In the genomic region with DNA sequence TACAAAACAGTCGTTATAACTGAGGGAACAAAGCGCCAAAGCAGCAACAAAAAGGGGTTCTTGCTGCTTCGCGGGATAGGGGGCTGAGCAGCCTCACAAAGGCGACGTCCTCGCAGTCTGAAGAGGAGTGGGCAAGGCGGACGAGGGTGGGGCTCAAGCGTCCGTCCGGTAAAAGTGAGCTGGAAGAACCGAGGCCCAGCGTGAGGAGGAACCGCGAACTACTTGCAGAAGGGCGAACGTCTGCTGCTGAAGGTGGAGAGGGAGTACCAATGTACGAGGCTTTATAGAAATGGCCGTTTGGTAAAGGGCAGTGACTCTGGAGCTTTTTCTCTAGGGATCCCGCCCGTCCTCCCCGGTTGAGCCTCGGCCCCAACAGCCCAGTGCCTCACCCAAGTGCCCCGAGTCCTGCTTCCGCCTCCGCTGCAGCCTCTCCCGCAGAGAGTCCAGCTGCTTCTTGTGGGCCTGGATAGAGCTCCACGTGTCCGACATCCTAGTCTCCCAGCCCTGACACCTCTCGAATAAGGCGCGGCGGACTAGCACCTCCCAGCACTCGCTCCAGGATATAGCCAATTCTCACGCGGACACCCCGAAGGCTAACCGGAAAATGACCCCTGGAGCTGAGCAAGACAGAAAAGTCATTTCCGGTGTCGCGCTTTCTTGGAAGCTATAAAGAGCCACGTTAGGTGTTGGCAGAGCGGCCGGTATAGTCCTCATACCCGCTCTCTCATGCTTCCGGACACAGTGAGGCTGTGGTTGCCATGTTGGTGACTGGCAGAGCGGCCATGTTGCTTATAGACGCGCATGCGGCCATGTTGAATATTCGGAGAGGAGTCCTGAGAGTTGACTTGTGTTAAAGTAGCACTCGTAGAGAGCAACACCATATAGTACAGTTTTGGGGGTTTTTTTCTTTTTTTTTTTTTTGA, we compare ENCODE assay signal across 1 cellular context.
A peak's percentile ranks its signal among the peaks of the same experiment; 100 is the strongest.
TF ChIP-seq lines count a peak whose summit lies in the region.

A gene (minus strand): TSS at position 606 of the 923 bp plus-strand sequence. CDS start 117 bp downstream, at position 489.

TF ChIP-seq in HepG2, 621 proteins besides CTCF, POLR2A, EP300 and RAD21 (continued from another document and continues in another):
- TF ChIP-seq, protein P1, sequence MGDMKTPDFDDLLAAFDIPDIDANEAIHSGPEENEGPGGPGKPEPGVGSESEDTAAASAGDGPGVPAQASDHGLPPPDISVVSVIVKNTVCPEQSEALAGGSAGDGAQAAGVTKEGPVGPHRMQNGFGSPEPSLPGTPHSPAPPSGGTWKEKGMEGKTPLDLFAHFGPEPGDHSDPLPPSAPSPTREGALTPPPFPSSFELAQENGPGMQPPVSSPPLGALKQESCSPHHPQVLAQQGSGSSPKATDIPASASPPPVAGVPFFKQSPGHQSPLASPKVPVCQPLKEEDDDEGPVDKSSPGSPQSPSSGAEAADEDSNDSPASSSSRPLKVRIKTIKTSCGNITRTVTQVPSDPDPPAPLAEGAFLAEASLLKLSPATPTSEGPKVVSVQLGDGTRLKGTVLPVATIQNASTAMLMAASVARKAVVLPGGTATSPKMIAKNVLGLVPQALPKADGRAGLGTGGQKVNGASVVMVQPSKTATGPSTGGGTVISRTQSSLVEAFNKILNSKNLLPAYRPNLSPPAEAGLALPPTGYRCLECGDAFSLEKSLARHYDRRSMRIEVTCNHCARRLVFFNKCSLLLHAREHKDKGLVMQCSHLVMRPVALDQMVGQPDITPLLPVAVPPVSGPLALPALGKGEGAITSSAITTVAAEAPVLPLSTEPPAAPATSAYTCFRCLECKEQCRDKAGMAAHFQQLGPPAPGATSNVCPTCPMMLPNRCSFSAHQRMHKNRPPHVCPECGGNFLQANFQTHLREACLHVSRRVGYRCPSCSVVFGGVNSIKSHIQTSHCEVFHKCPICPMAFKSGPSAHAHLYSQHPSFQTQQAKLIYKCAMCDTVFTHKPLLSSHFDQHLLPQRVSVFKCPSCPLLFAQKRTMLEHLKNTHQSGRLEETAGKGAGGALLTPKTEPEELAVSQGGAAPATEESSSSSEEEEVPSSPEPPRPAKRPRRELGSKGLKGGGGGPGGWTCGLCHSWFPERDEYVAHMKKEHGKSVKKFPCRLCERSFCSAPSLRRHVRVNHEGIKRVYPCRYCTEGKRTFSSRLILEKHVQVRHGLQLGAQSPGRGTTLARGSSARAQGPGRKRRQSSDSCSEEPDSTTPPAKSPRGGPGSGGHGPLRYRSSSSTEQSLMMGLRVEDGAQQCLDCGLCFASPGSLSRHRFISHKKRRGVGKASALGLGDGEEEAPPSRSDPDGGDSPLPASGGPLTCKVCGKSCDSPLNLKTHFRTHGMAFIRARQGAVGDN (CRISPR knock-in tag; IDR thresholded peaks at IDR 0.05) = peak; percentile 99
- peak; percentile 93; the same call in 1 of the 2 replicates for TF ChIP-seq NR1H2 (CRISPR knock-in tag; IDR thresholded peaks at IDR 0.05; ENCODE audit: borderline replicate concordance, low read depth)
- TF ChIP-seq MLLT10 (CRISPR knock-in tag; IDR thresholded peaks at IDR 0.05) = no peak
- peak; percentile 70 for TF ChIP-seq RBFOX2 (IDR thresholded peaks at IDR 0.05; ENCODE audit: low read depth, low read length)
- TF ChIP-seq, protein P2, sequence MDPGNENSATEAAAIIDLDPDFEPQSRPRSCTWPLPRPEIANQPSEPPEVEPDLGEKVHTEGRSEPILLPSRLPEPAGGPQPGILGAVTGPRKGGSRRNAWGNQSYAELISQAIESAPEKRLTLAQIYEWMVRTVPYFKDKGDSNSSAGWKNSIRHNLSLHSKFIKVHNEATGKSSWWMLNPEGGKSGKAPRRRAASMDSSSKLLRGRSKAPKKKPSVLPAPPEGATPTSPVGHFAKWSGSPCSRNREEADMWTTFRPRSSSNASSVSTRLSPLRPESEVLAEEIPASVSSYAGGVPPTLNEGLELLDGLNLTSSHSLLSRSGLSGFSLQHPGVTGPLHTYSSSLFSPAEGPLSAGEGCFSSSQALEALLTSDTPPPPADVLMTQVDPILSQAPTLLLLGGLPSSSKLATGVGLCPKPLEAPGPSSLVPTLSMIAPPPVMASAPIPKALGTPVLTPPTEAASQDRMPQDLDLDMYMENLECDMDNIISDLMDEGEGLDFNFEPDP (CRISPR knock-in tag; conservative IDR thresholded peaks at IDR 0.05) = peak; percentile 8; the same call in 1 of the 2 replicates
- TF ChIP-seq HNF4A (CRISPR knock-in tag; IDR thresholded peaks at IDR 0.05) = peak; percentile 19; the same call in 1 of the 2 replicates
- TF ChIP-seq DNMT3B (CRISPR knock-in tag; conservative IDR thresholded peaks at IDR 0.05) = 0 out of 2 replicates have a peak, but pooled peaks have one; percentile 22
- peak; percentile 95 for TF ChIP-seq KDM5B (CRISPR knock-in tag; IDR thresholded peaks at IDR 0.05; ENCODE audit: borderline replicate concordance)
- TF ChIP-seq NFE2 (CRISPR knock-in tag; IDR thresholded peaks at IDR 0.05) = no peak
- no peak for TF ChIP-seq SUZ12 (IDR thresholded peaks at IDR 0.05; ENCODE audit: low read depth, low read length)
- TF ChIP-seq ATF7-NPFF (CRISPR knock-in tag; IDR thresholded peaks at IDR 0.05; ENCODE audit: low read depth) = peak; percentile 88
- TF ChIP-seq NFYB (CRISPR knock-in tag; IDR thresholded peaks at IDR 0.05) = peak; percentile 56
- peak; percentile 73 for TF ChIP-seq JARID2 (CRISPR knock-in tag; IDR thresholded peaks at IDR 0.05; ENCODE audit: insufficient replicate concordance)
- TF ChIP-seq, protein P3, sequence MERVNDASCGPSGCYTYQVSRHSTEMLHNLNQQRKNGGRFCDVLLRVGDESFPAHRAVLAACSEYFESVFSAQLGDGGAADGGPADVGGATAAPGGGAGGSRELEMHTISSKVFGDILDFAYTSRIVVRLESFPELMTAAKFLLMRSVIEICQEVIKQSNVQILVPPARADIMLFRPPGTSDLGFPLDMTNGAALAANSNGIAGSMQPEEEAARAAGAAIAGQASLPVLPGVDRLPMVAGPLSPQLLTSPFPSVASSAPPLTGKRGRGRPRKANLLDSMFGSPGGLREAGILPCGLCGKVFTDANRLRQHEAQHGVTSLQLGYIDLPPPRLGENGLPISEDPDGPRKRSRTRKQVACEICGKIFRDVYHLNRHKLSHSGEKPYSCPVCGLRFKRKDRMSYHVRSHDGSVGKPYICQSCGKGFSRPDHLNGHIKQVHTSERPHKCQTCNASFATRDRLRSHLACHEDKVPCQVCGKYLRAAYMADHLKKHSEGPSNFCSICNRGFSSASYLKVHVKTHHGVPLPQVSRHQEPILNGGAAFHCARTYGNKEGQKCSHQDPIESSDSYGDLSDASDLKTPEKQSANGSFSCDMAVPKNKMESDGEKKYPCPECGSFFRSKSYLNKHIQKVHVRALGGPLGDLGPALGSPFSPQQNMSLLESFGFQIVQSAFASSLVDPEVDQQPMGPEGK (CRISPR knock-in tag; IDR thresholded peaks at IDR 0.05) = peak; percentile 58
- TF ChIP-seq ZNF556 (CRISPR knock-in tag; IDR thresholded peaks at IDR 0.05; ENCODE audit: borderline replicate concordance) = peak; percentile 60
- no peak; the same call in 1 of the 2 replicates for TF ChIP-seq MAF1 (CRISPR knock-in tag; IDR thresholded peaks at IDR 0.05; ENCODE audit: borderline replicate concordance)
- peak; percentile 90 for TF ChIP-seq CREB1 (IDR thresholded peaks at IDR 0.05)
- peak; percentile 99 for TF ChIP-seq CREB1 (CRISPR knock-in tag; IDR thresholded peaks at IDR 0.05)
- TF ChIP-seq ZNF737 (CRISPR knock-in tag; IDR thresholded peaks at IDR 0.05; ENCODE audit: borderline replicate concordance) = peak; percentile 95; the same call in 1 of the 2 replicates
- peak; percentile 95 for TF ChIP-seq ZNF788 (CRISPR knock-in tag; IDR thresholded peaks at IDR 0.05; ENCODE audit: borderline replicate concordance)
- peak; percentile 71; the same call in 1 of the 2 replicates for TF ChIP-seq ZSCAN9 (CRISPR knock-in tag; IDR thresholded peaks at IDR 0.05; ENCODE audit: borderline replicate concordance)
- no peak for TF ChIP-seq SNRNP70 (IDR thresholded peaks at IDR 0.05; ENCODE audit: low read depth, low read length)
- TF ChIP-seq MED1 (CRISPR knock-in tag; IDR thresholded peaks at IDR 0.05) = peak; percentile 70
- TF ChIP-seq NFIC (IDR thresholded peaks at IDR 0.05; ENCODE audit: low read length) = peak; percentile 39; the same call in 1 of the 2 replicates
- TF ChIP-seq DNMT1 (CRISPR knock-in tag; IDR thresholded peaks at IDR 0.05) = no peak
- TF ChIP-seq, protein P4, sequence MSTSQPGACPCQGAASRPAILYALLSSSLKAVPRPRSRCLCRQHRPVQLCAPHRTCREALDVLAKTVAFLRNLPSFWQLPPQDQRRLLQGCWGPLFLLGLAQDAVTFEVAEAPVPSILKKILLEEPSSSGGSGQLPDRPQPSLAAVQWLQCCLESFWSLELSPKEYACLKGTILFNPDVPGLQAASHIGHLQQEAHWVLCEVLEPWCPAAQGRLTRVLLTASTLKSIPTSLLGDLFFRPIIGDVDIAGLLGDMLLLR (CRISPR knock-in tag; IDR thresholded peaks at IDR 0.05) = peak; percentile 98; the same call in 1 of the 2 replicates
- TF ChIP-seq, protein P5, sequence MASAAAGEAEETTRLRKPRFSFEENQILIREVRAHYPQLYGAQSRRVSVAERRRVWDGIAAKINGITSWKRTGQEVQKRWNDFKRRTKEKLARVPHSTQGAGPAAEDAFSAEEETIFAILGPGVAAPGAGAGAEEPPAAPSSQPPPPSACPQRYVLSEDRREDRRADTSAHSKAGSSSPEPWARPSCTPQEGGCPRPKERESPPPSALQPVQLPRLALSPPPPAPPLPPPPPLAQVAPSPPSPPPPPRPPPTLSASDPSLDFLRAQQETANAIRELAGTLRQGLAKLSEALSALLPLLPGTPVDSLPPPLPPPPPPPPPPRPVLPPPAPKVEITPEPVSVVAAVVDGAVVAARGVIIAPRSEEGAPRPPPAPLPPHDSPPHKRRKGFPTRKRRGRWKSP (CRISPR knock-in tag; IDR thresholded peaks at IDR 0.05) = peak; percentile 95
- TF ChIP-seq, protein P6, sequence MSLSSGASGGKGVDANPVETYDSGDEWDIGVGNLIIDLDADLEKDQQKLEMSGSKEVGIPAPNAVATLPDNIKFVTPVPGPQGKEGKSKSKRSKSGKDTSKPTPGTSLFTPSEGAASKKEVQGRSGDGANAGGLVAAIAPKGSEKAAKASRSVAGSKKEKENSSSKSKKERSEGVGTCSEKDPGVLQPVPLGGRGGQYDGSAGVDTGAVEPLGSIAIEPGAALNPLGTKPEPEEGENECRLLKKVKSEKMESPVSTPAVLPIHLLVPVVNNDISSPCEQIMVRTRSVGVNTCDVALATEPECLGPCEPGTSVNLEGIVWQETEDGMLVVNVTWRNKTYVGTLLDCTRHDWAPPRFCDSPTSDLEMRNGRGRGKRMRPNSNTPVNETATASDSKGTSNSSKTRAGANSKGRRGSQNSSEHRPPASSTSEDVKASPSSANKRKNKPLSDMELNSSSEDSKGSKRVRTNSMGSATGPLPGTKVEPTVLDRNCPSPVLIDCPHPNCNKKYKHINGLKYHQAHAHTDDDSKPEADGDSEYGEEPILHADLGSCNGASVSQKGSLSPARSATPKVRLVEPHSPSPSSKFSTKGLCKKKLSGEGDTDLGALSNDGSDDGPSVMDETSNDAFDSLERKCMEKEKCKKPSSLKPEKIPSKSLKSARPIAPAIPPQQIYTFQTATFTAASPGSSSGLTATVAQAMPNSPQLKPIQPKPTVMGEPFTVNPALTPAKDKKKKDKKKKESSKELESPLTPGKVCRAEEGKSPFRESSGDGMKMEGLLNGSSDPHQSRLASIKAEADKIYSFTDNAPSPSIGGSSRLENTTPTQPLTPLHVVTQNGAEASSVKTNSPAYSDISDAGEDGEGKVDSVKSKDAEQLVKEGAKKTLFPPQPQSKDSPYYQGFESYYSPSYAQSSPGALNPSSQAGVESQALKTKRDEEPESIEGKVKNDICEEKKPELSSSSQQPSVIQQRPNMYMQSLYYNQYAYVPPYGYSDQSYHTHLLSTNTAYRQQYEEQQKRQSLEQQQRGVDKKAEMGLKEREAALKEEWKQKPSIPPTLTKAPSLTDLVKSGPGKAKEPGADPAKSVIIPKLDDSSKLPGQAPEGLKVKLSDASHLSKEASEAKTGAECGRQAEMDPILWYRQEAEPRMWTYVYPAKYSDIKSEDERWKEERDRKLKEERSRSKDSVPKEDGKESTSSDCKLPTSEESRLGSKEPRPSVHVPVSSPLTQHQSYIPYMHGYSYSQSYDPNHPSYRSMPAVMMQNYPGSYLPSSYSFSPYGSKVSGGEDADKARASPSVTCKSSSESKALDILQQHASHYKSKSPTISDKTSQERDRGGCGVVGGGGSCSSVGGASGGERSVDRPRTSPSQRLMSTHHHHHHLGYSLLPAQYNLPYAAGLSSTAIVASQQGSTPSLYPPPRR (CRISPR knock-in tag; IDR thresholded peaks at IDR 0.05; ENCODE audit: borderline replicate concordance) = peak; percentile 12; the same call in 1 of the 2 replicates
- no peak for TF ChIP-seq ZFP62 (CRISPR knock-in tag; IDR thresholded peaks at IDR 0.05)
- TF ChIP-seq ZNF562 (CRISPR knock-in tag; IDR thresholded peaks at IDR 0.05; ENCODE audit: borderline replicate concordance) = no peak
- TF ChIP-seq DR1 (CRISPR knock-in tag; IDR thresholded peaks at IDR 0.05) = peak; percentile 82; the same call in 1 of the 2 replicates
- TF ChIP-seq, protein P7, sequence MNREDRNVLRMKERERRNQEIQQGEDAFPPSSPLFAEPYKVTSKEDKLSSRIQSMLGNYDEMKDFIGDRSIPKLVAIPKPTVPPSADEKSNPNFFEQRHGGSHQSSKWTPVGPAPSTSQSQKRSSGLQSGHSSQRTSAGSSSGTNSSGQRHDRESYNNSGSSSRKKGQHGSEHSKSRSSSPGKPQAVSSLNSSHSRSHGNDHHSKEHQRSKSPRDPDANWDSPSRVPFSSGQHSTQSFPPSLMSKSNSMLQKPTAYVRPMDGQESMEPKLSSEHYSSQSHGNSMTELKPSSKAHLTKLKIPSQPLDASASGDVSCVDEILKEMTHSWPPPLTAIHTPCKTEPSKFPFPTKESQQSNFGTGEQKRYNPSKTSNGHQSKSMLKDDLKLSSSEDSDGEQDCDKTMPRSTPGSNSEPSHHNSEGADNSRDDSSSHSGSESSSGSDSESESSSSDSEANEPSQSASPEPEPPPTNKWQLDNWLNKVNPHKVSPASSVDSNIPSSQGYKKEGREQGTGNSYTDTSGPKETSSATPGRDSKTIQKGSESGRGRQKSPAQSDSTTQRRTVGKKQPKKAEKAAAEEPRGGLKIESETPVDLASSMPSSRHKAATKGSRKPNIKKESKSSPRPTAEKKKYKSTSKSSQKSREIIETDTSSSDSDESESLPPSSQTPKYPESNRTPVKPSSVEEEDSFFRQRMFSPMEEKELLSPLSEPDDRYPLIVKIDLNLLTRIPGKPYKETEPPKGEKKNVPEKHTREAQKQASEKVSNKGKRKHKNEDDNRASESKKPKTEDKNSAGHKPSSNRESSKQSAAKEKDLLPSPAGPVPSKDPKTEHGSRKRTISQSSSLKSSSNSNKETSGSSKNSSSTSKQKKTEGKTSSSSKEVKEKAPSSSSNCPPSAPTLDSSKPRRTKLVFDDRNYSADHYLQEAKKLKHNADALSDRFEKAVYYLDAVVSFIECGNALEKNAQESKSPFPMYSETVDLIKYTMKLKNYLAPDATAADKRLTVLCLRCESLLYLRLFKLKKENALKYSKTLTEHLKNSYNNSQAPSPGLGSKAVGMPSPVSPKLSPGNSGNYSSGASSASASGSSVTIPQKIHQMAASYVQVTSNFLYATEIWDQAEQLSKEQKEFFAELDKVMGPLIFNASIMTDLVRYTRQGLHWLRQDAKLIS (CRISPR knock-in tag; IDR thresholded peaks at IDR 0.05) = peak; percentile 48; the same call in 1 of the 2 replicates
- TF ChIP-seq TGIF2 (CRISPR knock-in tag; IDR thresholded peaks at IDR 0.05) = peak; percentile 96
- TF ChIP-seq PITX1 (CRISPR knock-in tag; IDR thresholded peaks at IDR 0.05) = peak; percentile 71; the same call in 1 of the 2 replicates
- TF ChIP-seq AHR (CRISPR knock-in tag; IDR thresholded peaks at IDR 0.05) = peak; percentile 87
- peak; percentile 90 for TF ChIP-seq ASH2L (IDR thresholded peaks at IDR 0.05; ENCODE audit: insufficient read length, low read depth, low read length)
- peak; percentile 83; the same call in 1 of the 2 replicates for TF ChIP-seq ZNF605 (CRISPR knock-in tag; IDR thresholded peaks at IDR 0.05)
